Comparison of ENCODE assay signal across 16 cellular contexts in the genomic region with DNA sequence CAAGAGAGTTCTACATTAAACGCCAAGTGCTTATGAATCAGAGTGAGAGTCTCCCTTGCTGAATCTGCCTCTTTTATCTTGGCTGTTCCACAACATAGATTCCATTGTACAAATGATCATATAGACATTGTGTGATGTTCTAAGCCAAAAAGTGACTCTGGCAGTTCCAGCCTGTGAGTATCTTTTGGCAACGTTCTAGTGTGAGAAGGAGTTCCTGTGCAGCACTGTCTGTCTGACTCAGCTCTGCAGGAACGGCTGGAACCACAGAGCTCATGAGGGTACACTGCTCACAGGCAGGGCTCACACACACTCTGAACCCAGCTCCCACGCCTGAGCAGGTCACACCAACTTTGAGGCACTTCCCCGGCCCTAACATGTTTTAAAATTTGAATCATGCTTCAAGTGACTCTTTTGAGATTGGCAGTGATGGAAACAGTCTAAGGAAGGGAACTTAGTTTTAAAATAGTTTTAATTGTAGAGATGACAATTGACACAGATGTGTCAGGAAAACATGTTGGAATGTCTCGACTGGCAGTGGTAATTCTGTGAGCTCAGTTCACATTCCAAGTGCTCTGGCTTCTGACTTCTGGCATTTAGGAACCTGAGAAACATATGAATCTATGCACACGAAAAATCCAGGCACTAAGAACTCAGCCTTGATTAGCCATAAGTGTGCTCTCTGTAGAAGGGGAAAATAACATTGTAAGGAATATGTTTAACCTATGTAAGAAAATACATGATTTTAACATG.
DNase-seq lines count a peak whose midpoint lies in the region; ATAC-seq and TF ChIP-seq lines count a peak whose summit lies in the region.
"Had no signal": no experiment of that assay in that cellular context is flagged by ENCODE, and none has a peak within 500 bp of the region (broad histone marks: within the 10 kb centered on the region; RNA-seq: fewer than 3 reads in every experiment).

No MANE protein-coding gene starts in this region.

- ATAC-seq in lung (ENCODE audit: insufficient read depth, low FRiP score) = peak; percentile 53
- no peak for ATAC-seq in HG02571 (IDR thresholded peaks at IDR 0.05; ENCODE audit: unreplicated experiment)
- ATAC-seq: sciatic nerve; stimulated activated naive B cell treated with anti-CD40 and anti-IgM and Interleukin-4, amounts not matched to agents 10 μg/mL and 1 μg/mL and 100 μg/mL, for 72 hours had no signal

- TF ChIP-seq CTCF in lung (IDR thresholded peaks at IDR 0.05; ENCODE audit: control extremely low read depth, extremely low read depth) = no peak

- peak; percentile 9 for DNase-seq in HS-5 (ENCODE audit: low read depth)
- DNase-seq in fibroblast of gingiva (ENCODE audit: low read depth) = peak; percentile 50
- DNase-seq in lung (ENCODE audit: low spot score) = no peak
- DNase-seq in NCI-H2227 treated with DMSO at 0.1 percent for 48 hours (lab: John Stamatoyannopoulos, UW) = no peak
- DNase-seq in activated CD4-positive, alpha-beta T cell treated with anti-CD3 and anti-CD28 coated beads, Interleukin-2, amount 50 U/mL, for 1 hour = no peak
- DNase-seq in T-helper 9 cell = no peak
- DNase-seq: activated effector memory CD4-positive, alpha-beta T cell treated with anti-CD3 and anti-CD28 coated beads, Interleukin-2, amount 50 U/mL, for 16 hours; GOT3; NCI-H446; nephron progenitor cell; stimulated activated naive B cell treated with anti-CD40 and anti-IgM and Interleukin-4, amounts not matched to agents 10 μg/mL and 1 μg/mL and 100 μg/mL, for 72 hours had no signal

- H3K27ac ChIP-seq in ACC112 (ENCODE audit: low read depth, low read length) (peak overlapping the region; percentile 78), lung (ENCODE audit: low read depth in 1 of 2, low read length in 1 of 2) (no peak overlapping the region)
- H3K27ac ChIP-seq: breast epithelium, hepatocyte had no signal

- H3K9me3 ChIP-seq in lung (ENCODE audit: control insufficient read depth in 2 of 2, insufficient read depth in 1 of 2, low read length in 1 of 2) = no peaks in the 10 kb centered on the region
- H3K9me3 ChIP-seq: breast epithelium had no signal

- H3K27me3 ChIP-seq in ACC112 (ENCODE audit: insufficient read depth, low read length) (no peaks in the 10 kb centered on the region), lung (ENCODE audit: control insufficient read depth, insufficient read depth) (no peaks in the 10 kb centered on the region)
- H3K27me3 ChIP-seq: breast epithelium, hepatocyte had no signal

- H3K79me2 ChIP-seq in ACC112 (ENCODE audit: control insufficient read depth, insufficient read depth, low read length, unreplicated experiment) = no peaks in the 10 kb centered on the region
- H3K79me2 ChIP-seq: hepatocyte had no signal

- H3K36me3 ChIP-seq in ACC112 (ENCODE audit: insufficient read depth, low read length) = no peaks in the 10 kb centered on the region
- no peaks in the 10 kb centered on the region for H3K36me3 ChIP-seq in lung (ENCODE audit: control insufficient read depth in 2 of 2, insufficient read depth in 2 of 2, low read length in 2 of 2)
- H3K36me3 ChIP-seq: breast epithelium had no signal

- 54 to 61% methylated on average over 7 of the region's 7 CpGs for WGBS in lung, 2 donors

- H3K4me1 ChIP-seq in ACC112 (ENCODE audit: control insufficient read depth, insufficient read depth, low read length, unreplicated experiment) (peaks cover 16% of the 10 kb centered on the region), lung (ENCODE audit: control insufficient read depth in 2 of 2, insufficient read depth in 2 of 2, low read length in 2 of 2) (no peaks in the 10 kb centered on the region)
- H3K4me1 ChIP-seq: breast epithelium had no signal

- no peak overlapping the region for H3K4me3 ChIP-seq in ACC112 (ENCODE audit: low read depth, low read length)
- H3K4me3 ChIP-seq in lung = no peak overlapping the region
- H3K4me3 ChIP-seq: breast epithelium, hepatocyte had no signal

- no peak overlapping the region for H2AFZ ChIP-seq in ACC112 (ENCODE audit: low read length, unreplicated experiment)
- H2AFZ ChIP-seq: hepatocyte had no signal

Comparison
In these comparisons a context has a peak if more than half of its experiments do, and no peak if none do; other contexts are left out.
1. DNase-seq: peak in HS-5 (single experiment) and fibroblast of gingiva (single experiment); none in lung (single experiment), NCI-H2227 treated with DMSO at 0.1 percent for 48 hours (single experiment), activated CD4-positive, alpha-beta T cell treated with anti-CD3 and anti-CD28 coated beads, Interleukin-2, amount 50 U/mL, for 1 hour (single experiment) and T-helper 9 cell (single experiment).